In genomic region chr1:189606795-189607476, GRCh38 we compare ENCODE assay signal across 1 cellular context.
TF ChIP-seq lines count a peak whose summit lies in the region.

No MANE protein-coding gene starts in this region.

TF ChIP-seq in SK-N-SH, 30 proteins besides CTCF, POLR2A, EP300 and RAD21 (continued from another document):
- peak; percentile 58; the same call in 1 of the 2 replicates for TF ChIP-seq ZBTB33 (IDR thresholded peaks at IDR 0.05; ENCODE audit: borderline replicate concordance, low read depth)
- no peak for TF ChIP-seq CHD2 (IDR thresholded peaks at IDR 0.05; ENCODE audit: low read length, partially characterized antibody)
- TF ChIP-seq RXRA (IDR thresholded peaks at IDR 0.05; ENCODE audit: borderline replicate concordance, low read depth) = no peak
- no peak for TF ChIP-seq REST (IDR thresholded peaks at IDR 0.05; ENCODE audit: low read depth, low read length)
- TF ChIP-seq TAF1 (IDR thresholded peaks at IDR 0.05; ENCODE audit: borderline replicate concordance, low read depth, low read length) = no peak
- TF ChIP-seq FOXJ3 (CRISPR knock-in tag; IDR thresholded peaks at IDR 0.05) = no peak
- TF ChIP-seq MXI1 (IDR thresholded peaks at IDR 0.05; ENCODE audit: low read depth, low read length) = no peak
- peak; percentile 40; the same call in 1 of the 2 replicates for TF ChIP-seq MEF2A (IDR thresholded peaks at IDR 0.05; ENCODE audit: borderline replicate concordance, low read depth)
- TF ChIP-seq IRF3 (IDR thresholded peaks at IDR 0.05; ENCODE audit: low read depth, low read length) = no peak
- TF ChIP-seq PBX3 (IDR thresholded peaks at IDR 0.05) = peak; percentile 93
- TF ChIP-seq USF2 (IDR thresholded peaks at IDR 0.05; ENCODE audit: borderline replicate concordance, low read depth, low read length) = no peak
